In the genomic region with DNA sequence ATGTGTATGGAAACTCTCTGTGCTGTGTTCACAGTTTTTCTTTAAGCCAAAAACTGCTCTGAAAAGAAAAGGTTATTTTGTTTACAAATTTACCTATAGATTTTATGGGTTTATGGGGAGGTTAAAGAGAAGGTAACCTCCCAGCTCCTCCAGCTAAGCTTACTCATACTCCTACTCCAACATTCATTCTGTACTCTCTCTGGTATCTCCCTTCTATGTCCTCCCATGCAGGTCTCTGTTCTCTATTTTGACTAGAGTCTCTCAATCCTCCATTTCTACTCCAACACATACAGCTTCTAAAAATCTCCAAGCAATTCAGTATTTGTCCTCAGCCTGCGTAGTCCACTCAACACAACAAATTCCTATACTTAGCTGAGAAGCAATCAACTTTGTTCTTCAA, we compare ENCODE assay signal across 24 cellular contexts. TPM values are rescaled to one million over a fixed set of nuclear protein-coding genes. Genes with fewer than 3 reads are reported as not detected.
DNase-seq lines count a peak whose midpoint lies in the region; ATAC-seq, FAIRE-seq and TF ChIP-seq lines count a peak whose summit lies in the region.
"Had no signal": no experiment of that assay in that cellular context is flagged by ENCODE, and none has a peak within 500 bp of the region (broad histone marks: within the 10 kb centered on the region; RNA-seq: fewer than 3 reads in every experiment).

No MANE protein-coding gene starts in this region.

- no peaks in the 10 kb centered on the region for H3K9me3 ChIP-seq in ascending aorta
- H3K9me3 ChIP-seq in pancreas, result no peaks in the 10 kb centered on the region
- H3K9me3 ChIP-seq: psoas muscle had no signal

- no peak overlapping the region for H3K27ac ChIP-seq in ascending aorta
- H3K27ac ChIP-seq in pancreas, result no peak overlapping the region
- H3K27ac ChIP-seq: HL-60, psoas muscle had no signal

- H3K4me1 Mint-ChIP-seq in activated T-helper 17 cell treated with anti-CD3 and anti-CD28 coated beads, Interleukin-2, amount 50 U/mL, for 72 hours, result no peaks in the 10 kb centered on the region
- peaks cover 2% of the 10 kb centered on the region for H3K4me1 Mint-ChIP-seq in endothelial cell (ENCODE audit: unreplicated experiment)
- H3K4me1 Mint-ChIP-seq: nephron had no signal

- H3K27me3 ChIP-seq in ascending aorta, result no peaks in the 10 kb centered on the region
- no peaks in the 10 kb centered on the region for H3K27me3 ChIP-seq in pancreas

- DNase-seq in ascending aorta (ENCODE audit: low spot score in 2 of 2) (no peak), endothelial cell (ENCODE audit: low spot score) (no peak), pancreas (no peak), GM12892 (ENCODE audit: insufficient read length) (no peak)
- DNase-seq: activated CD4-positive, CD25-positive, alpha-beta regulatory T cell treated with anti-CD3 and anti-CD28 coated beads, Interleukin-2, amount 50 U/mL, for 72 hours; activated T-cell treated with anti-CD3 and anti-CD28 coated beads for 4 hours; dermis blood vessel endothelial cell; glutamatergic neuron; immature natural killer cell; KBM-7; NCI-H1105 treated with DMSO at 0.1 percent for 48 hours; NCI-H345; psoas muscle; SHP77; stimulated activated naive CD8-positive, alpha-beta T cell treated with anti-CD3 and anti-CD28 coated beads, Interleukin-15, amount 100 ng/mL, for 72 hours had no signal

- FAIRE-seq in pancreas (lab: Jason Lieb, UNC) (no peak), GM12892 (lab: Jason Lieb, UNC) (no peak)
- FAIRE-seq: urothelium cell line had no signal

- H3K4me3 Mint-ChIP-seq in activated T-helper 17 cell treated with anti-CD3 and anti-CD28 coated beads, Interleukin-2, amount 50 U/mL, for 72 hours, result no peak overlapping the region
- H3K4me3 Mint-ChIP-seq in endothelial cell (ENCODE audit: unreplicated experiment), result no peak overlapping the region
- H3K4me3 Mint-ChIP-seq: immature natural killer cell; nephron; stimulated activated naive CD8-positive, alpha-beta T cell treated with anti-CD3 and anti-CD28 coated beads, Interleukin-15, amount 100 ng/mL, for 72 hours had no signal

- H3K4me3 ChIP-seq in ascending aorta (no peak overlapping the region), pancreas (no peak overlapping the region)
- H3K4me3 ChIP-seq: psoas muscle had no signal

- no peak for TF ChIP-seq POLR2A in GM12892 (IDR thresholded peaks at IDR 0.05; ENCODE audit: low read depth, low read length)

- no peaks in the 10 kb centered on the region for H3K36me3 ChIP-seq in ascending aorta
- H3K36me3 ChIP-seq in pancreas, result no peaks in the 10 kb centered on the region

- H3K4me1 ChIP-seq in ascending aorta, result no peaks in the 10 kb centered on the region
- no peaks in the 10 kb centered on the region for H3K4me1 ChIP-seq in pancreas
- H3K4me1 ChIP-seq: psoas muscle had no signal

- 96 to 100% methylated on average over 1 of the region's 1 CpG for WGBS in pancreas, 2 donors

- H3K27ac Mint-ChIP-seq in activated T-helper 17 cell treated with anti-CD3 and anti-CD28 coated beads, Interleukin-2, amount 50 U/mL, for 72 hours, result no peak overlapping the region
- H3K27ac Mint-ChIP-seq in endothelial cell (ENCODE audit: unreplicated experiment), result no peak overlapping the region
- H3K27ac Mint-ChIP-seq: activated naive CD4-positive, alpha-beta T cell treated with anti-CD3 and anti-CD28 coated beads, Interleukin-2, amount 50 U/mL, for 72 hours; immature natural killer cell; nephron; stimulated activated naive CD8-positive, alpha-beta T cell treated with anti-CD3 and anti-CD28 coated beads, Interleukin-15, amount 100 ng/mL, for 72 hours had no signal

- TF ChIP-seq CTCF in ascending aorta (IDR thresholded peaks at IDR 0.05) (no peak), endothelial cell (IDR thresholded peaks at IDR 0.05; ENCODE audit: unreplicated experiment) (no peak), pancreas (IDR thresholded peaks at IDR 0.05) (no peak)

- H3K27me3 Mint-ChIP-seq in activated T-helper 17 cell treated with anti-CD3 and anti-CD28 coated beads, Interleukin-2, amount 50 U/mL, for 72 hours, result no peaks in the 10 kb centered on the region
- H3K27me3 Mint-ChIP-seq in endothelial cell (ENCODE audit: unreplicated experiment), result no peaks in the 10 kb centered on the region
- H3K27me3 Mint-ChIP-seq: stimulated activated naive CD8-positive, alpha-beta T cell treated with anti-CD3 and anti-CD28 coated beads, Interleukin-15, amount 100 ng/mL, for 72 hours had no signal

- intact Hi-C loops in ascending aorta (cut with DNase I), result no loop called here
- intact Hi-C loops in pancreas (cut with DNase I), result no loop called here

- H3K36me3 Mint-ChIP-seq in activated T-helper 17 cell treated with anti-CD3 and anti-CD28 coated beads, Interleukin-2, amount 50 U/mL, for 72 hours (ENCODE audit: low read depth), result no peaks in the 10 kb centered on the region
- no peaks in the 10 kb centered on the region for H3K36me3 Mint-ChIP-seq in endothelial cell (ENCODE audit: low read depth, unreplicated experiment)
- H3K36me3 Mint-ChIP-seq: activated naive CD4-positive, alpha-beta T cell treated with anti-CD3 and anti-CD28 coated beads, Interleukin-2, amount 50 U/mL, for 72 hours; immature natural killer cell had no signal

- H3K9me3 Mint-ChIP-seq in activated T-helper 17 cell treated with anti-CD3 and anti-CD28 coated beads, Interleukin-2, amount 50 U/mL, for 72 hours, result no peaks in the 10 kb centered on the region
- no peaks in the 10 kb centered on the region for H3K9me3 Mint-ChIP-seq in endothelial cell (ENCODE audit: unreplicated experiment)
- H3K9me3 Mint-ChIP-seq: activated naive CD4-positive, alpha-beta T cell treated with anti-CD3 and anti-CD28 coated beads, Interleukin-2, amount 50 U/mL, for 72 hours; immature natural killer cell; stimulated activated naive CD8-positive, alpha-beta T cell treated with anti-CD3 and anti-CD28 coated beads, Interleukin-15, amount 100 ng/mL, for 72 hours had no signal

- ATAC-seq in GM18508 (IDR thresholded peaks at IDR 0.05; ENCODE audit: insufficient read depth, unreplicated experiment) (peak; percentile 76), GM19463 (IDR thresholded peaks at IDR 0.05; ENCODE audit: unreplicated experiment) (peak; percentile 88), HG02840 (IDR thresholded peaks at IDR 0.05; ENCODE audit: low FRiP score, unreplicated experiment) (peak; percentile 63), pancreas (no peak)
- peak; percentile 75 for ATAC-seq in activated T-helper 17 cell treated with anti-CD3 and anti-CD28 coated beads, Interleukin-2, amount 50 U/mL, for 72 hours (replicated peaks)
- ATAC-seq: esophagus mucosa; psoas muscle; stimulated activated naive CD8-positive, alpha-beta T cell treated with anti-CD3 and anti-CD28 coated beads, Interleukin-15, amount 100 ng/mL, for 72 hours had no signal

RNA-seq across cellular contexts. Expression of a gene that starts 46.6 kb away (rescaled TPM):
- total RNA-seq in activated T-helper 17 cell treated with anti-CD3 and anti-CD28 coated beads, Interleukin-2, amount 50 U/mL, for 72 hours, result 10 to 100 TPM; 15.5 to 20.8 TPM
- total RNA-seq in ascending aorta (61.5 TPM), endothelial cell (ENCODE audit: unreplicated experiment) (36.6 TPM), pancreas (10 to 100 TPM in 2 of 6 donors, 1 to 10 TPM in 4; 3.9 to 17.1 (median 5.0) TPM)
- polyA plus RNA-seq in pancreas, result 1 to 10 TPM in 1 of 2 donors, under 1 TPM in 1; 0.38 to 1.4 TPM
- 2.0 TPM for polyA plus RNA-seq in GM12892 (2012; ENCODE audit: missing spikeins)

Comparison
In these comparisons a context has a peak if more than half of its experiments do, and no peak if none do; other contexts are left out.
1. ATAC-seq: peak in GM18508 (single experiment), GM19463 (single experiment), HG02840 (single experiment) and activated T-helper 17 cell treated with anti-CD3 and anti-CD28 coated beads, Interleukin-2, amount 50 U/mL, for 72 hours (single experiment); none in pancreas (0 of 4).